Comparison of ENCODE assay signal across 21 cellular contexts in the genomic region with DNA sequence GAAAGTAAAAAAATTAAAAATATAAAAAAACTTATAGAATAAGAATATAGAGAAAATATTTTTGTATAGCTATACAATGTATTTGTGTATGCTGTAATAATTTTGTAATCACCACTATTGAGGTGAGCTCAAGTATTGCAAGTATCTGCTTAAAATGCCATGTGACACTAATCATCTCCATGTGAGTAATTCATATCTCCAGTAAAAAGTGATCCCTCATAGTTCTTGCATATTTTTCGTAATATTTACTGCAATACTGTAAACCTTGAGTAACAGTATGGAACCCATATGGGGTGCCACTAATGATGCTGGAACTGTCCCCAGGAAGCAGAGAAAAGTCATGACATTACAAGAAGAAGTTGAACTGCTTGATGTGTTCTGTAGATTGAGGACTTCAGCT. TPM values are rescaled to one million over a fixed set of nuclear protein-coding genes. Genes with fewer than 3 reads are reported as not detected.
DNase-seq lines count a peak whose midpoint lies in the region; ATAC-seq, FAIRE-seq and TF ChIP-seq lines count a peak whose summit lies in the region.
"Had no signal": no experiment of that assay in that cellular context is flagged by ENCODE, and none has a peak within 500 bp of the region (broad histone marks: within the 10 kb centered on the region; RNA-seq: fewer than 3 reads in every experiment).

No MANE protein-coding gene starts in this region.

- H3K9me3 ChIP-seq in A549 = no peaks in the 10 kb centered on the region
- H3K9me3 ChIP-seq in SK-N-MC (ENCODE audit: low read depth, low read length) = no peaks in the 10 kb centered on the region

- H3K4me2 ChIP-seq in A549 = no peak overlapping the region

- H3K4me1 Mint-ChIP-seq in activated CD4-positive, alpha-beta T cell treated with anti-CD3 and anti-CD28 coated beads for 36 hours = peaks cover 60% of the 10 kb centered on the region
- H3K4me1 Mint-ChIP-seq in stimulated activated naive CD8-positive, alpha-beta T cell treated with anti-CD3 and anti-CD28 coated beads, Interleukin-15, amount 100 ng/mL, for 72 hours = peaks cover 34% of the 10 kb centered on the region
- H3K4me1 Mint-ChIP-seq in effector memory CD8-positive, alpha-beta T cell (ENCODE audit: low read depth in 2 of 2) = peaks cover 3 to 6% of the 10 kb centered on the region in 2 donors

- no peak for TF ChIP-seq EP300 in A549 (IDR thresholded peaks at IDR 0.05)

- DNase-seq in activated CD4-positive, alpha-beta T cell treated with anti-CD3 and anti-CD28 coated beads for 36 hours = no peak
- no peak for DNase-seq in activated CD4-positive, alpha-beta T cell treated with anti-CD3 and anti-CD28 coated beads for 4 hours
- no peak for DNase-seq in A549 (ENCODE audit: low read depth in 1 of 2, low spot score in 1 of 2)
- no peak for DNase-seq in SK-N-MC (ENCODE audit: low read depth, low spot score)
- peak; percentile 24 for DNase-seq in fibroblast of the aortic adventitia (ENCODE audit: low read depth)
- no peak for DNase-seq in stimulated activated naive CD8-positive, alpha-beta T cell treated with anti-CD3 and anti-CD28 coated beads, Interleukin-15, amount 100 ng/mL, for 72 hours
- DNase-seq in effector memory CD8-positive, alpha-beta T cell = no peak
- DNase-seq: Calu3; CD4-positive, alpha-beta T cell; KG1; MV-4-11; NCI-H1694 treated with DMSO at 0.1 percent for 48 hours; NCI-H510A; NCI-H748 treated with DMSO at 0.1 percent for 48 hours; NK-92 treated with Interleukin-12 subunit alpha and Interleukin-12 subunit beta, amount 100 ng/mL, for 24 hours; Right ventricle myocardium superior had no signal

- WGBS in A549 (ENCODE audit: missing lambda C conversion rate) = 0% methylated on average over 1 of the region's 1 CpG

- H3K4me3 ChIP-seq in A549 = no peak overlapping the region
- no peak overlapping the region for H3K4me3 ChIP-seq in SK-N-MC
- no peak overlapping the region for H3K4me3 ChIP-seq in fibroblast of the aortic adventitia (ENCODE audit: low read depth, low read length)
- H3K4me3 ChIP-seq: GM12878 had no signal

- no peak for ATAC-seq in activated CD4-positive, alpha-beta T cell treated with anti-CD3 and anti-CD28 coated beads for 36 hours
- no peak for ATAC-seq in A549
- ATAC-seq in stimulated activated naive CD8-positive, alpha-beta T cell treated with anti-CD3 and anti-CD28 coated beads, Interleukin-15, amount 100 ng/mL, for 72 hours = no peak
- ATAC-seq in HG03354 (IDR thresholded peaks at IDR 0.05; ENCODE audit: poor library complexity, severe bottlenecking, unreplicated experiment) = no peak
- ATAC-seq in effector memory CD8-positive, alpha-beta T cell (replicated peaks) = no peak
- ATAC-seq: GM12878 had no signal

- FAIRE-seq in A549 (lab: Jason Lieb, UNC) = peak; percentile 46
- FAIRE-seq: GM12878, H1, RCC 7860 had no signal

- no peak for TF ChIP-seq RAD21 in A549 (conservative IDR thresholded peaks at IDR 0.05 in 1 of 2, IDR thresholded peaks at IDR 0.05 in 1 of 2)

- H3K36me3 ChIP-seq in SK-N-MC (ENCODE audit: insufficient read depth, low read length) = no peaks in the 10 kb centered on the region

- TF ChIP-seq POLR2A in A549 (IDR thresholded peaks at IDR 0.05; ENCODE audit: low read length) = no peak

- no peak overlapping the region for H3K27ac ChIP-seq in A549
- peak overlapping the region; percentile 59; the same call in 1 of the 2 replicates for H3K27ac ChIP-seq in SK-N-MC
- H3K27ac ChIP-seq: 22Rv1 had no signal

- H3K9ac ChIP-seq in SK-N-MC (ENCODE audit: insufficient read length) = no peak overlapping the region

- H3K4me1 ChIP-seq in A549 = peaks cover 13% of the 10 kb centered on the region

- POLR2A ChIA-PET in activated CD4-positive, alpha-beta T cell treated with anti-CD3 and anti-CD28 coated beads for 36 hours (lab: Charles Lee) = no interaction called here
- POLR2A ChIA-PET in A549 (lab: Yijun Ruan, JAX) = interaction anchor here (0.9 kb wide), 1 partner anchor 46 kb away, joined by 3 read pairs; no protein-coding TSS in a partner anchor

- H3K27me3 Mint-ChIP-seq in activated CD4-positive, alpha-beta T cell treated with anti-CD3 and anti-CD28 coated beads for 36 hours = no peaks in the 10 kb centered on the region
- no peaks in the 10 kb centered on the region for H3K27me3 Mint-ChIP-seq in stimulated activated naive CD8-positive, alpha-beta T cell treated with anti-CD3 and anti-CD28 coated beads, Interleukin-15, amount 100 ng/mL, for 72 hours
- no peaks in the 10 kb centered on the region for H3K27me3 Mint-ChIP-seq in effector memory CD8-positive, alpha-beta T cell
- H3K27me3 Mint-ChIP-seq: CD4-positive, alpha-beta T cell had no signal

- intact Hi-C loops in activated CD4-positive, alpha-beta T cell treated with anti-CD3 and anti-CD28 coated beads for 36 hours (cut with DNase I, micrococcal nuclease) = loop anchor here in 1 of 2 experiments (5.0 kb wide), 1 partner anchor 47 kb away; no protein-coding TSS in a partner anchor

- peaks cover 11% of the 10 kb centered on the region for H3K36me3 Mint-ChIP-seq in activated CD4-positive, alpha-beta T cell treated with anti-CD3 and anti-CD28 coated beads for 36 hours (ENCODE audit: low read depth)
- H3K36me3 Mint-ChIP-seq in effector memory CD8-positive, alpha-beta T cell (ENCODE audit: insufficient read depth) = no peaks in the 10 kb centered on the region

- no peak for TF ChIP-seq CTCF in A549 (IDR thresholded peaks at IDR 0.05)
- TF ChIP-seq CTCF in fibroblast of the aortic adventitia (IDR thresholded peaks at IDR 0.05; ENCODE audit: insufficient read depth, low read length) = no peak

- no peaks in the 10 kb centered on the region for H3K9me3 Mint-ChIP-seq in activated CD4-positive, alpha-beta T cell treated with anti-CD3 and anti-CD28 coated beads for 36 hours (ENCODE audit: low read depth)
- H3K9me3 Mint-ChIP-seq in stimulated activated naive CD8-positive, alpha-beta T cell treated with anti-CD3 and anti-CD28 coated beads, Interleukin-15, amount 100 ng/mL, for 72 hours = no peaks in the 10 kb centered on the region
- H3K9me3 Mint-ChIP-seq in effector memory CD8-positive, alpha-beta T cell = no peaks in the 10 kb centered on the region
- H3K9me3 Mint-ChIP-seq: CD4-positive, alpha-beta T cell had no signal

- no peak overlapping the region for H3K4me3 Mint-ChIP-seq in activated CD4-positive, alpha-beta T cell treated with anti-CD3 and anti-CD28 coated beads for 36 hours
- H3K4me3 Mint-ChIP-seq in stimulated activated naive CD8-positive, alpha-beta T cell treated with anti-CD3 and anti-CD28 coated beads, Interleukin-15, amount 100 ng/mL, for 72 hours = peak overlapping the region in 1 of 2 donors; percentile 9
- no peak overlapping the region for H3K4me3 Mint-ChIP-seq in effector memory CD8-positive, alpha-beta T cell
- H3K4me3 Mint-ChIP-seq: CD4-positive, alpha-beta T cell had no signal

- CTCF ChIA-PET in activated CD4-positive, alpha-beta T cell treated with anti-CD3 and anti-CD28 coated beads for 36 hours (lab: Charles Lee) = interaction anchor here (1.0 to 1.2 kb wide), 2 partner anchors 13 to 50 kb away, joined by 3 to 4 read pairs; no protein-coding TSS in a partner anchor
- CTCF ChIA-PET in A549 (lab: Yijun Ruan, JAX) = interaction anchor here (0.5 kb wide), 1 partner anchor 46 kb away, joined by 3 read pairs; no protein-coding TSS in a partner anchor

- peak overlapping the region; percentile 77 for H3K27ac Mint-ChIP-seq in activated CD4-positive, alpha-beta T cell treated with anti-CD3 and anti-CD28 coated beads for 36 hours
- no peak overlapping the region for H3K27ac Mint-ChIP-seq in stimulated activated naive CD8-positive, alpha-beta T cell treated with anti-CD3 and anti-CD28 coated beads, Interleukin-15, amount 100 ng/mL, for 72 hours
- no peak overlapping the region for H3K27ac Mint-ChIP-seq in effector memory CD8-positive, alpha-beta T cell
- H3K27ac Mint-ChIP-seq: CD4-positive, alpha-beta T cell had no signal

TF ChIP-seq in A549, 52 proteins besides CTCF, POLR2A, EP300 and RAD21 (continues in another document):
- TF ChIP-seq NR3C1 (IDR thresholded peaks at IDR 0.05) (no peak), FOSL2 (IDR thresholded peaks at IDR 0.05) (no peak), FOSL2 (CRISPR knock-in tag; IDR thresholded peaks at IDR 0.05) (no peak), MAFK (IDR thresholded peaks at IDR 0.05; ENCODE audit: partially characterized antibody) (no peak), HEYL (CRISPR knock-in tag; IDR thresholded peaks at IDR 0.05) (no peak)
- TF ChIP-seq, protein P1, sequence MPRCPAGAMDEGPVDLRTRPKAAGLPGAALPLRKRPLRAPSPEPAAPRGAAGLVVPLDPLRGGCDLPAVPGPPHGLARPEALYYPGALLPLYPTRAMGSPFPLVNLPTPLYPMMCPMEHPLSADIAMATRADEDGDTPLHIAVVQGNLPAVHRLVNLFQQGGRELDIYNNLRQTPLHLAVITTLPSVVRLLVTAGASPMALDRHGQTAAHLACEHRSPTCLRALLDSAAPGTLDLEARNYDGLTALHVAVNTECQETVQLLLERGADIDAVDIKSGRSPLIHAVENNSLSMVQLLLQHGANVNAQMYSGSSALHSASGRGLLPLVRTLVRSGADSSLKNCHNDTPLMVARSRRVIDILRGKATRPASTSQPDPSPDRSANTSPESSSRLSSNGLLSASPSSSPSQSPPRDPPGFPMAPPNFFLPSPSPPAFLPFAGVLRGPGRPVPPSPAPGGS (IDR thresholded peaks at IDR 0.05) = no peak
- TF ChIP-seq, protein P2, sequence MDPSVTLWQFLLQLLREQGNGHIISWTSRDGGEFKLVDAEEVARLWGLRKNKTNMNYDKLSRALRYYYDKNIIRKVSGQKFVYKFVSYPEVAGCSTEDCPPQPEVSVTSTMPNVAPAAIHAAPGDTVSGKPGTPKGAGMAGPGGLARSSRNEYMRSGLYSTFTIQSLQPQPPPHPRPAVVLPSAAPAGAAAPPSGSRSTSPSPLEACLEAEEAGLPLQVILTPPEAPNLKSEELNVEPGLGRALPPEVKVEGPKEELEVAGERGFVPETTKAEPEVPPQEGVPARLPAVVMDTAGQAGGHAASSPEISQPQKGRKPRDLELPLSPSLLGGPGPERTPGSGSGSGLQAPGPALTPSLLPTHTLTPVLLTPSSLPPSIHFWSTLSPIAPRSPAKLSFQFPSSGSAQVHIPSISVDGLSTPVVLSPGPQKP (IDR thresholded peaks at IDR 0.05; ENCODE audit: low read depth, low read length) = no peak

RNA-seq across cellular contexts. Expression of a gene that starts 43.2 kb away (rescaled TPM):
- 100 to 1,000 TPM; 513 to 554 TPM for total RNA-seq in activated CD4-positive, alpha-beta T cell treated with anti-CD3 and anti-CD28 coated beads for 36 hours
- polyA plus RNA-seq in A549 (2011; rRNA removed) (120 and 190 TPM in 2 replicates), A549 (2017; fragmentation: RNase III; extraction: RNeasy Plus Mini Kit Qiagen cat#74134 plus additional on column Dnase treatment) (55.7 to 68.8 TPM (median 60.1 TPM) in 3 replicates)
- polyA plus RNA-seq in A549 (2012; cell fraction: cytosol; rRNA removed) = 48.5 and 62.3 TPM in 2 replicates
- 171 and 178 TPM in 2 replicates for polyA plus RNA-seq in A549 (2012; cell fraction: nucleus; rRNA removed)
- 362 and 507 TPM in 2 replicates for polyA minus RNA-seq in A549 (2011; rRNA and poly(A)+ RNA removed)
- 90.0 and 167 TPM in 2 replicates for total RNA-seq in fibroblast of the aortic adventitia (ENCODE audit: low replicate concordance)
